In genomic region chr19:11168568-11168967, GRCh38 we compare ENCODE assay signal across 13 cellular contexts. TPM values are rescaled to one million over a fixed set of nuclear protein-coding genes. Genes with fewer than 3 reads are reported as not detected.
DNase-seq lines count a peak whose midpoint lies in the region; TF ChIP-seq lines count a peak whose summit lies in the region.
"Had no signal": no experiment of that assay in that cellular context is flagged by ENCODE, and none has a peak within 500 bp of the region (broad histone marks: within the 10 kb centered on the region; RNA-seq: fewer than 3 reads in every experiment).

No MANE protein-coding gene starts in this region.

- H3K18ac ChIP-seq in mesenchymal stem cell (ENCODE audit: low read depth in 1 of 2, low read length in 2 of 2): peak overlapping the region; percentile 66 to 72

- H4K8ac ChIP-seq in mesenchymal stem cell (ENCODE audit: low read length): no peak overlapping the region

- no peak overlapping the region for H3K14ac ChIP-seq in mesenchymal stem cell (ENCODE audit: low read length in 2 of 2)

- 0 out of 2 replicates have a peak, but pooled peaks have one; percentile 35 for TF ChIP-seq EP300 in Ishikawa (IDR thresholded peaks at IDR 0.05; ENCODE audit: borderline replicate concordance)

- H3K79me1 ChIP-seq in mesenchymal stem cell (replicated peaks; ENCODE audit: low read length, poor library complexity, severe bottlenecking): peaks cover 19% of the 10 kb centered on the region

- in situ Hi-C loops in G401 (cut with HindIII; ENCODE audit: low sequenced_read_pairs): no loop called here

- H2BK5ac ChIP-seq in mesenchymal stem cell (ENCODE audit: low read depth, low read length, poor library complexity, severe bottlenecking): no peak overlapping the region

- H3K36me3 ChIP-seq in mesenchymal stem cell (ENCODE audit: control insufficient read depth in 1 of 2, insufficient read depth in 2 of 2, low read depth in 1 of 2, low read length in 2 of 2) (peaks cover 78 to 81% of the 10 kb centered on the region in 2 experiments), endodermal cell (ENCODE audit: control insufficient read depth, insufficient read depth, low read length) (peaks cover 35% of the 10 kb centered on the region)

- H3K27ac Mint-ChIP-seq in endodermal cell: no peak overlapping the region

- POLR2A ChIA-PET in AG04450 (lab: Yijun Ruan, JAX): interaction anchor here (1.0 kb wide), 2 partner anchors 21 to 26 kb away, joined by 6 to 12 read pairs; no protein-coding TSS in a partner anchor

- no peaks in the 10 kb centered on the region for H3K27me3 ChIP-seq in AG04450 (ENCODE audit: control insufficient read depth, insufficient read depth, low read length)
- H3K27me3 ChIP-seq in mesenchymal stem cell (ENCODE audit: control insufficient read depth in 1 of 2, insufficient read depth in 1 of 2, low read length in 2 of 2): no peaks in the 10 kb centered on the region
- no peaks in the 10 kb centered on the region for H3K27me3 ChIP-seq in endodermal cell (ENCODE audit: control insufficient read depth, insufficient read depth, low read length, poor library complexity, severe bottlenecking)

- CTCF ChIA-PET in AG04450 (lab: Charles Lee): interaction anchor here (0.7 to 1.7 kb wide), 2 partner anchors 30 to 42 kb away, joined by 3 to 6 read pairs; no protein-coding TSS in a partner anchor

- no peak overlapping the region for H3K4me3 Mint-ChIP-seq in endodermal cell

- no peak for TF ChIP-seq CTCF in AG04450 (IDR thresholded peaks at IDR 0.05; ENCODE audit: low read depth, low read length)
- TF ChIP-seq CTCF in coronary artery (IDR thresholded peaks at IDR 0.05): no peak
- TF ChIP-seq CTCF in endodermal cell (conservative IDR thresholded peaks at IDR 0.05): no peak

- no peak overlapping the region for H3K4me2 ChIP-seq in mesenchymal stem cell (ENCODE audit: low read length, poor library complexity, severe bottlenecking)

- H3K4me1 ChIP-seq in mesenchymal stem cell (ENCODE audit: control insufficient read depth, insufficient read depth, low read depth, low read length) (peaks cover 14% of the 10 kb centered on the region), endodermal cell (ENCODE audit: control insufficient read depth, insufficient read depth, low read length) (no peaks in the 10 kb centered on the region)

- H2BK120ac ChIP-seq in mesenchymal stem cell (ENCODE audit: low read depth, low read length): no peak overlapping the region

- H2BK15ac ChIP-seq in mesenchymal stem cell (ENCODE audit: low read depth, poor library complexity, severe bottlenecking): no peak overlapping the region

- no peaks in the 10 kb centered on the region for H3K4me1 Mint-ChIP-seq in endodermal cell

- peak overlapping the region in 1 of 2 experiments; percentile 71 for H3K4ac ChIP-seq in mesenchymal stem cell (ENCODE audit: low read depth in 1 of 2, low read length in 2 of 2)

- no peak for TF ChIP-seq RAD21 in Ishikawa (IDR thresholded peaks at IDR 0.05; ENCODE audit: low read depth)

- DNase-seq in AG04450 (ENCODE audit: low read depth, low spot score) (peak; percentile 69), coronary artery (ENCODE audit: low spot score) (no peak), mesenchymal stem cell (peak; percentile 96), NCI-H82 treated with DMSO at 0.1 percent for 48 hours (lab: John Stamatoyannopoulos, UW; ENCODE audit: unreplicated experiment) (no peak), HUDEP-2 (lab: John Stamatoyannopoulos, UW; ENCODE audit: unreplicated experiment in 76 of 76) (no peak), G401 (ENCODE audit: low spot score) (no peak), endodermal cell (no peak)
- DNase-seq: activated CD8-positive, alpha-beta memory T cell treated with anti-CD3 and anti-CD28 coated beads, Interleukin-2, amount 50 U/mL, for 4 hours; kidney; NCI-H2081; T-helper 1 cell had no signal

- no peaks in the 10 kb centered on the region for H3K27me3 Mint-ChIP-seq in endodermal cell (ENCODE audit: insufficient read depth)

- no peaks in the 10 kb centered on the region for H3K9me3 Mint-ChIP-seq in endodermal cell

- H3K9me3 ChIP-seq in AG04450 (ENCODE audit: control insufficient read depth, insufficient read depth, low read length) (no peaks in the 10 kb centered on the region; the same call in 1 of the 2 replicates), mesenchymal stem cell (ENCODE audit: control insufficient read depth, low read length) (no peaks in the 10 kb centered on the region), endodermal cell (ENCODE audit: control insufficient read depth, low read length) (no peaks in the 10 kb centered on the region)

- no peak overlapping the region for H3K23ac ChIP-seq in mesenchymal stem cell (ENCODE audit: low read length in 2 of 2)

- H2AFZ ChIP-seq in mesenchymal stem cell (ENCODE audit: low read depth, low read length): no peak overlapping the region

- peak overlapping the region; percentile 93 for H2AK5ac ChIP-seq in mesenchymal stem cell (ENCODE audit: low read length, severe bottlenecking)

- H3K4me3 ChIP-seq in AG04450 (ENCODE audit: low read depth, low read length) (no peak overlapping the region), coronary artery (no peak overlapping the region), mesenchymal stem cell (ENCODE audit: insufficient read depth in 1 of 2, low read depth in 1 of 2, low read length in 2 of 2) (no peak overlapping the region), endodermal cell (ENCODE audit: low read length) (no peak overlapping the region)

- H4K91ac ChIP-seq in mesenchymal stem cell (ENCODE audit: low read length): peak overlapping the region; percentile 74

- 9% methylated on average over 7 of the region's 7 CpGs for WGBS in mesenchymal stem cell
- WGBS in endodermal cell (ENCODE audit: insufficient coverage in 1 of 2, insufficient read length in 1 of 2), 2 experiments: 88 to 97% methylated on average over 6 to 7 of the region's 7 CpGs

- H3K9ac ChIP-seq in mesenchymal stem cell (ENCODE audit: low read length) (peak overlapping the region; percentile 78), endodermal cell (ENCODE audit: extremely low read depth, low read length, poor library complexity, severe bottlenecking) (no peak overlapping the region)

- H3K27ac ChIP-seq in AG04450 (ENCODE audit: low read depth, low read length) (peak overlapping the region; percentile 78), coronary artery (peak overlapping the region; percentile 87 to 96), mesenchymal stem cell (ENCODE audit: low read length, poor library complexity, severe bottlenecking) (peak overlapping the region; percentile 91), endodermal cell (ENCODE audit: low read depth, low read length) (no peak overlapping the region)
- H3K27ac ChIP-seq: C4-2B had no signal

- peaks cover 66% of the 10 kb centered on the region for H3K36me3 Mint-ChIP-seq in endodermal cell (ENCODE audit: low read depth)

- H2BK12ac ChIP-seq in mesenchymal stem cell (ENCODE audit: low read length in 2 of 2): peak overlapping the region; percentile 46 to 64

TF ChIP-seq in Ishikawa, 13 proteins besides CTCF, POLR2A, EP300 and RAD21:
- TF ChIP-seq TAF1 (IDR thresholded peaks at IDR 0.05; ENCODE audit: low read depth) (no peak), USF1 (IDR thresholded peaks at IDR 0.05) (no peak), TCF12 (IDR thresholded peaks at IDR 0.05; ENCODE audit: low read depth) (no peak), YY1 (IDR thresholded peaks at IDR 0.05; ENCODE audit: low read depth) (no peak), NFIC (IDR thresholded peaks at IDR 0.05) (no peak), TEAD4 (IDR thresholded peaks at IDR 0.05) (no peak), CEBPB (IDR thresholded peaks at IDR 0.05) (no peak), MAX (IDR thresholded peaks at IDR 0.05) (no peak), CREB1 (IDR thresholded peaks at IDR 0.05; ENCODE audit: low read depth) (no peak), ZBTB7A (IDR thresholded peaks at IDR 0.05; ENCODE audit: low read depth) (no peak)

RNA-seq across cellular contexts. Expression of gene SPC24, which starts 13.0 kb away (rescaled TPM):
- 6.0 and 7.4 TPM in 2 replicates for polyA plus RNA-seq in AG04450 (2011; rRNA removed)
- 20.1 and 28.1 TPM in 2 replicates for polyA minus RNA-seq in AG04450 (2011; rRNA and poly(A)+ RNA removed)
- polyA plus RNA-seq in mesenchymal stem cell (2013, experiment 1 of 2): 3.2 TPM
- 3.0 TPM for polyA plus RNA-seq in mesenchymal stem cell (2013, experiment 2 of 2)
- 74.0 and 74.7 TPM in 2 replicates for total RNA-seq in G401 (2014; rRNA removed; shearing (Covaris generic))
- 10 to 100 TPM; 35.4 to 50.0 TPM for total RNA-seq in endodermal cell
- polyA plus RNA-seq in endodermal cell (2013, experiment 1 of 2): 29.9 TPM
- polyA plus RNA-seq in endodermal cell (2013, experiment 2 of 2): 34.5 TPM

RNA-seq across cellular contexts. Expression of gene KANK2, which starts 28.8 kb away (rescaled TPM):
- 83.2 and 147 TPM in 2 replicates for polyA plus RNA-seq in AG04450 (2011; rRNA removed)
- 104 and 195 TPM in 2 replicates for polyA minus RNA-seq in AG04450 (2011; rRNA and poly(A)+ RNA removed)
- 197 TPM for polyA plus RNA-seq in mesenchymal stem cell (2013, experiment 1 of 2)
- 192 TPM for polyA plus RNA-seq in mesenchymal stem cell (2013, experiment 2 of 2)
- 122 and 129 TPM in 2 replicates for total RNA-seq in G401 (2014; rRNA removed; shearing (Covaris generic))
- 10 to 100 TPM; 74.2 to 87.7 TPM for total RNA-seq in endodermal cell
- 27.0 TPM for polyA plus RNA-seq in endodermal cell (2013, experiment 1 of 2)
- polyA plus RNA-seq in endodermal cell (2013, experiment 2 of 2): 29.6 TPM

Comparison
In these comparisons a context has a peak if more than half of its experiments do, and no peak if none do; other contexts are left out.
1. DNase-seq: peak in AG04450 (single experiment) and mesenchymal stem cell (single experiment); none in coronary artery (single experiment), NCI-H82 treated with DMSO at 0.1 percent for 48 hours (single experiment), HUDEP-2 (0 of 76), G401 (single experiment) and endodermal cell (single experiment).